Comparison of ENCODE assay signal across 16 cellular contexts in the genomic region with DNA sequence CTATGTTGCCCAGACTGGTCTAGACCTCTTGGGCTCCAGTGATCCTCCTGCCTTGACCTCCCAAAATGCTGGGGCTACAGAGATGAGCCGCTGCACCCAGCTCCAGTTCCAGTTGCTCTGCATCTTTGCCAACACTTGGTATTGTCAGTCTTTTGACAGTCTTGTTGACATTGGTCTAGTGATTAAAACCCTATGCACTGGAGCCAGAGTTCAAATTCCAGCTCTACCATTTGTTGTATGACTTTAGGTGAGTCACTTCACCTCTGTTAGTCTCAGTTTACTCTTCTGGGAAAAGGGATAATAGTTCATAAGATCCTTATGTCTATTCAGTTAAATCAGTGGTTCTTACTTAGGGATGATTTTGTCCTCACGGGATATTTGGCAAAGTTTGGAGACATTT. TPM values are rescaled to one million over a fixed set of nuclear protein-coding genes. Genes with fewer than 3 reads are reported as not detected.
A peak's percentile ranks its signal among the peaks of the same experiment; 100 is the strongest.
DNase-seq lines count a peak whose midpoint lies in the region; ATAC-seq, FAIRE-seq and TF ChIP-seq lines count a peak whose summit lies in the region.
"Had no signal": no experiment of that assay in that cellular context is flagged by ENCODE, and none has a peak within 500 bp of the region (broad histone marks: within the 10 kb centered on the region; RNA-seq: fewer than 3 reads in every experiment).

No MANE protein-coding gene starts in this region.

- no peak for FAIRE-seq in small intestine (lab: Jason Lieb, UNC)

- peak overlapping the region; percentile 0 for H2AFZ ChIP-seq in hepatocyte
- H2AFZ ChIP-seq: PC-9 had no signal

- TF ChIP-seq CTCF in hepatocyte (IDR thresholded peaks at IDR 0.05; ENCODE audit: poor library complexity), result no peak
- no peak for TF ChIP-seq CTCF in mucosa of descending colon (IDR thresholded peaks at IDR 0.05)
- no peak for TF ChIP-seq CTCF in left ventricle myocardium inferior (IDR thresholded peaks at IDR 0.05; ENCODE audit: borderline replicate concordance)
- no peak for TF ChIP-seq CTCF in testis (IDR thresholded peaks at IDR 0.05)

- ATAC-seq in mucosa of descending colon (peak; percentile 28), HG03469 (IDR thresholded peaks at IDR 0.05; ENCODE audit: unreplicated experiment) (no peak)

- H3K4me1 ChIP-seq in HUES48 (ENCODE audit: control insufficient read depth, insufficient read depth, low read length) (peaks cover 13% of the 10 kb centered on the region), hepatocyte (ENCODE audit: insufficient read depth) (peaks cover 19% of the 10 kb centered on the region), mucosa of descending colon (ENCODE audit: low read depth) (peaks cover 12% of the 10 kb centered on the region), small intestine (ENCODE audit: control insufficient read depth in 2 of 2, insufficient read depth in 1 of 2, low read depth in 1 of 2, low read length in 1 of 2) (no peaks in the 10 kb centered on the region), left ventricle myocardium inferior (peaks cover 5% of the 10 kb centered on the region), testis (no peaks in the 10 kb centered on the region)

- H3K4me3 ChIP-seq in HUES48 (ENCODE audit: low read depth, low read length) (no peak overlapping the region), hepatocyte (no peak overlapping the region), mucosa of descending colon (no peak overlapping the region), small intestine (ENCODE audit: low read depth in 1 of 2, low read length in 2 of 2) (no peak overlapping the region), left ventricle myocardium inferior (no peak overlapping the region), testis (no peak overlapping the region)
- H3K4me3 ChIP-seq: HAP-1, PC-9 had no signal

- H4K20me1 ChIP-seq in hepatocyte (ENCODE audit: insufficient read depth, poor library complexity, severe bottlenecking), result no peaks in the 10 kb centered on the region

- H3K9me3 ChIP-seq in HUES48 (ENCODE audit: control insufficient read depth, insufficient read depth, low read length) (no peaks in the 10 kb centered on the region), hepatocyte (ENCODE audit: low read depth) (no peaks in the 10 kb centered on the region), mucosa of descending colon (no peaks in the 10 kb centered on the region), small intestine (ENCODE audit: control insufficient read depth, low read depth) (no peaks in the 10 kb centered on the region), left ventricle myocardium inferior (replicated peaks) (no peaks in the 10 kb centered on the region), testis (no peaks in the 10 kb centered on the region)
- H3K9me3 ChIP-seq: HAP-1 had no signal

- no peak overlapping the region for H3K9ac ChIP-seq in HUES48 (ENCODE audit: low read depth, low read length)

- H3K79me2 ChIP-seq in hepatocyte, result no peaks in the 10 kb centered on the region

- H3K9me2 ChIP-seq in hepatocyte (replicated peaks; ENCODE audit: insufficient read depth), result no peaks in the 10 kb centered on the region

- intact Hi-C loops in mucosa of descending colon (cut with DNase I, micrococcal nuclease), result no loop called here
- intact Hi-C loops in left ventricle myocardium inferior (cut with micrococcal nuclease), result no loop called here
- intact Hi-C loops in testis (cut with DNase I; ENCODE audit: low total_unique reads), result no loop called here

- no peak for TF ChIP-seq POLR2A in testis (IDR thresholded peaks at IDR 0.05)

- peak overlapping the region; percentile 31 for H3K4me2 ChIP-seq in hepatocyte
- H3K4me2 ChIP-seq: PC-9 had no signal

- H3K27ac ChIP-seq in HUES48 (ENCODE audit: low read depth, low read length) (peak overlapping the region; percentile 55), hepatocyte (peak overlapping the region; percentile 89), small intestine (ENCODE audit: low read depth in 1 of 2, low read length in 1 of 2) (peak overlapping the region in 1 of 2 donors; percentile 34), left ventricle myocardium inferior (replicated peaks) (no peak overlapping the region), testis (peak overlapping the region in 1 of 2 donors; percentile 50)
- H3K27ac ChIP-seq: PC-9 had no signal

- WGBS in hepatocyte (ENCODE audit: low lambda C conversion rate, missing lambda C conversion rate), result 95% methylated on average over 2 of the region's 2 CpGs
- 87 to 94% (median 90%) methylated on average over 2 of the region's 2 CpGs for WGBS in small intestine, 3 donors
- WGBS in testis, 2 donors, result 73 to 74% methylated on average over 2 of the region's 2 CpGs

- H3K36me3 ChIP-seq in HUES48 (ENCODE audit: control insufficient read depth, insufficient read depth, low read length), result no peaks in the 10 kb centered on the region
- H3K36me3 ChIP-seq in hepatocyte (replicated peaks; ENCODE audit: insufficient read depth, low read depth), result no peaks in the 10 kb centered on the region
- H3K36me3 ChIP-seq in mucosa of descending colon (ENCODE audit: low read depth), result no peaks in the 10 kb centered on the region
- H3K36me3 ChIP-seq in small intestine (ENCODE audit: control insufficient read depth in 2 of 2, insufficient read depth in 2 of 2, low read length in 2 of 2), result no peaks in the 10 kb centered on the region
- H3K36me3 ChIP-seq in left ventricle myocardium inferior, result no peaks in the 10 kb centered on the region
- no peaks in the 10 kb centered on the region for H3K36me3 ChIP-seq in testis (ENCODE audit: low read depth, missing control alignments)
- H3K36me3 ChIP-seq: HAP-1 had no signal

- DNase-seq in hepatocyte (ENCODE audit: low spot score) (no peak), mucosa of descending colon (no peak), small intestine (peak; percentile 64), globus pallidus (ENCODE audit: low spot score) (no peak), left ventricle myocardium inferior (no peak), testis (no peak)
- DNase-seq: KG1, NCI-H1436, NCI-H2029, NCI-H2171 treated with DMSO at 0.1 percent for 48 hours, NCI-H446 treated with DMSO at 0.1 percent for 48 hours, NCI-H748 treated with DMSO at 0.1 percent for 48 hours, PC-9 had no signal

- H3K27me3 ChIP-seq in HUES48 (ENCODE audit: control insufficient read depth, insufficient read depth, low read length), result no peaks in the 10 kb centered on the region
- H3K27me3 ChIP-seq in hepatocyte, result no peaks in the 10 kb centered on the region
- H3K27me3 ChIP-seq in small intestine (ENCODE audit: control insufficient read depth in 2 of 2, insufficient read depth in 2 of 2, low read length in 2 of 2), result no peaks in the 10 kb centered on the region
- H3K27me3 ChIP-seq in left ventricle myocardium inferior (ENCODE audit: low read depth), result peaks cover 8% of the 10 kb centered on the region
- H3K27me3 ChIP-seq in testis, result no peaks in the 10 kb centered on the region

RNA-seq across cellular contexts. Expression of a gene that starts 32.9 kb away (rescaled TPM):
- total RNA-seq in hepatocyte, result 17.1 and 26.0 TPM in 2 replicates
- 13.2 and 14.7 TPM in 2 replicates for polyA plus RNA-seq in hepatocyte
- total RNA-seq in mucosa of descending colon, result 10 to 100 TPM; 20.8 to 33.0 (median 23.7) TPM
- polyA plus RNA-seq in small intestine, result 10 to 100 TPM; 24.6 to 39.4 (median 29.5) TPM
- 10.8 TPM for total RNA-seq in left ventricle myocardium inferior
- 10 to 100 TPM; 17.0 to 19.9 TPM for total RNA-seq in testis
- 18.0 TPM for polyA plus RNA-seq in testis (ENCODE audit: insufficient read depth, low read depth, low replicate concordance)

RNA-seq across cellular contexts. Expression of a gene that starts 36.6 kb away (rescaled TPM):
- 40.2 and 40.8 TPM in 2 replicates for total RNA-seq in hepatocyte
- polyA plus RNA-seq in hepatocyte, result 39.1 and 50.7 TPM in 2 replicates
- 10 to 100 TPM; 20.4 to 32.3 (median 27.6) TPM for total RNA-seq in mucosa of descending colon
- 10 to 100 TPM; 16.8 to 41.3 (median 19.5) TPM for polyA plus RNA-seq in small intestine
- total RNA-seq in left ventricle myocardium inferior, result 3.0 TPM
- 10 to 100 TPM; 36.7 to 43.7 TPM for total RNA-seq in testis
- 16.9 TPM for polyA plus RNA-seq in testis (ENCODE audit: insufficient read depth, low read depth, low replicate concordance)
